ENCODE assay signal across 16 cellular contexts in genomic region chr7:50982626-50983025, GRCh38.
DNase-seq lines count a peak whose midpoint lies in the region; ATAC-seq, FAIRE-seq and TF ChIP-seq lines count a peak whose summit lies in the region.
"Had no signal": no experiment of that assay in that cellular context is flagged by ENCODE, and none has a peak within 500 bp of the region (broad histone marks: within the 10 kb centered on the region; RNA-seq: fewer than 3 reads in every experiment).

No MANE protein-coding gene starts in this region.

- FAIRE-seq in urothelium cell line (lab: Jason Lieb, UNC) = peak; percentile 5
- FAIRE-seq: H54 had no signal

- no peaks in the 10 kb centered on the region for H3K36me3 ChIP-seq in upper lobe of left lung
- H3K36me3 ChIP-seq: upper lobe of right lung had no signal

- H3K27ac ChIP-seq in caudate nucleus (ENCODE audit: low read depth, low read length) (no peak overlapping the region), upper lobe of left lung (no peak overlapping the region)
- H3K27ac ChIP-seq: upper lobe of right lung had no signal

- H3K4me3 ChIP-seq in epithelial cell of proximal tubule (ENCODE audit: low read depth, low read length) = no peak overlapping the region
- H3K4me3 ChIP-seq in upper lobe of left lung = no peak overlapping the region
- H3K4me3 ChIP-seq: upper lobe of right lung had no signal

- no peaks in the 10 kb centered on the region for H3K4me1 ChIP-seq in upper lobe of left lung
- H3K4me1 ChIP-seq: upper lobe of right lung had no signal

- no peak for ATAC-seq in upper lobe of left lung (ENCODE audit: low FRiP score in 2 of 2)
- ATAC-seq: sciatic nerve, upper lobe of right lung had no signal

- no peaks in the 10 kb centered on the region for H3K9me3 ChIP-seq in upper lobe of left lung
- H3K9me3 ChIP-seq: upper lobe of right lung had no signal

- peak; percentile 29 for TF ChIP-seq CTCF in epithelial cell of proximal tubule (conservative IDR thresholded peaks at IDR 0.05; ENCODE audit: low read depth, low read length)
- no peak for TF ChIP-seq CTCF in GM10266 (IDR thresholded peaks at IDR 0.05; ENCODE audit: control insufficient read depth, insufficient read depth, low read depth, missing control alignments)
- no peak for TF ChIP-seq CTCF in upper lobe of left lung (IDR thresholded peaks at IDR 0.05)

- TF ChIP-seq POLR2A in upper lobe of left lung (IDR thresholded peaks at IDR 0.05) = no peak

- WGBS in upper lobe of left lung, 2 donors = 60 to 78% methylated on average over 1 to 2 of the region's 2 CpGs

- DNase-seq in NCI-H82 (lab: John Stamatoyannopoulos, UW) (peak; percentile 58), NCI-H82 treated with DMSO at 0.1 percent for 48 hours (lab: John Stamatoyannopoulos, UW; ENCODE audit: unreplicated experiment) (no peak), RKO (ENCODE audit: low spot score) (peak; percentile 18), epithelial cell of proximal tubule (ENCODE audit: low read depth) (no peak), urothelium cell line (ENCODE audit: low spot score) (no peak), caudate nucleus (lab: John Stamatoyannopoulos, UW) (no peak), GM10266 (ENCODE audit: extremely low spot score) (no peak), upper lobe of left lung (no peak)
- DNase-seq: CD4-positive, alpha-beta memory T cell; Karpas-422; NCI-H187; Right ventricle myocardium superior; stimulated activated CD4-positive, alpha-beta T cell treated with anti-CD3 and anti-CD28 coated beads, Interleukin-4, amount 100 ng/mL, for 24 hours; upper lobe of right lung had no signal

- no peak for TF ChIP-seq EP300 in upper lobe of left lung (IDR thresholded peaks at IDR 0.05)

- no peaks in the 10 kb centered on the region for H3K27me3 ChIP-seq in upper lobe of left lung
- H3K27me3 ChIP-seq: upper lobe of right lung had no signal

Comparison
In these comparisons a context has a peak if more than half of its experiments do, and no peak if none do; other contexts are left out.
1. DNase-seq: peak in NCI-H82 (single experiment) and RKO (single experiment); none in NCI-H82 treated with DMSO at 0.1 percent for 48 hours (single experiment), epithelial cell of proximal tubule (single experiment), urothelium cell line (single experiment), caudate nucleus (0 of 61), GM10266 (single experiment) and upper lobe of left lung (0 of 2).